In the genomic region with DNA sequence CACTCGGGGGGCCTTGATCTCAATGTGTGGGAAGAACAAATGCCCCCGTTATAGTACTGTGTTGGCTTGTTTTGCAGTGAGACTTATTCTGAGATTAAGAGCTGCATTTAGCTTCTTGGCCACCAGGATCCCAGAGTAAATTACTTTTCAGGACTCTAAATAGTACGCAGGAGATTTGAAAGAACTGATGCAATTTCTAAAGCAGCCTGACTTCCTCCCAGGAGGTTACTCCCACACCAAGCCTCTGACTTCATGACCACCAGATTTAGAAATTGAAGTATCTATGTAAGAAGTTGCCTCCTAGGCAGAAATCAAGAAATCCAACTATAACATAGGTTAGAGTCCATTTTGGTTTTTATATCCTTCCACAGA, we compare ENCODE assay signal across 1 cellular context.
TF ChIP-seq lines count a peak whose summit lies in the region.

No MANE protein-coding gene starts in this region.

TF ChIP-seq in GM12878, 131 proteins besides CTCF, POLR2A, EP300 and RAD21 (continued from another document and continues in another):
- TF ChIP-seq, protein P1, sequence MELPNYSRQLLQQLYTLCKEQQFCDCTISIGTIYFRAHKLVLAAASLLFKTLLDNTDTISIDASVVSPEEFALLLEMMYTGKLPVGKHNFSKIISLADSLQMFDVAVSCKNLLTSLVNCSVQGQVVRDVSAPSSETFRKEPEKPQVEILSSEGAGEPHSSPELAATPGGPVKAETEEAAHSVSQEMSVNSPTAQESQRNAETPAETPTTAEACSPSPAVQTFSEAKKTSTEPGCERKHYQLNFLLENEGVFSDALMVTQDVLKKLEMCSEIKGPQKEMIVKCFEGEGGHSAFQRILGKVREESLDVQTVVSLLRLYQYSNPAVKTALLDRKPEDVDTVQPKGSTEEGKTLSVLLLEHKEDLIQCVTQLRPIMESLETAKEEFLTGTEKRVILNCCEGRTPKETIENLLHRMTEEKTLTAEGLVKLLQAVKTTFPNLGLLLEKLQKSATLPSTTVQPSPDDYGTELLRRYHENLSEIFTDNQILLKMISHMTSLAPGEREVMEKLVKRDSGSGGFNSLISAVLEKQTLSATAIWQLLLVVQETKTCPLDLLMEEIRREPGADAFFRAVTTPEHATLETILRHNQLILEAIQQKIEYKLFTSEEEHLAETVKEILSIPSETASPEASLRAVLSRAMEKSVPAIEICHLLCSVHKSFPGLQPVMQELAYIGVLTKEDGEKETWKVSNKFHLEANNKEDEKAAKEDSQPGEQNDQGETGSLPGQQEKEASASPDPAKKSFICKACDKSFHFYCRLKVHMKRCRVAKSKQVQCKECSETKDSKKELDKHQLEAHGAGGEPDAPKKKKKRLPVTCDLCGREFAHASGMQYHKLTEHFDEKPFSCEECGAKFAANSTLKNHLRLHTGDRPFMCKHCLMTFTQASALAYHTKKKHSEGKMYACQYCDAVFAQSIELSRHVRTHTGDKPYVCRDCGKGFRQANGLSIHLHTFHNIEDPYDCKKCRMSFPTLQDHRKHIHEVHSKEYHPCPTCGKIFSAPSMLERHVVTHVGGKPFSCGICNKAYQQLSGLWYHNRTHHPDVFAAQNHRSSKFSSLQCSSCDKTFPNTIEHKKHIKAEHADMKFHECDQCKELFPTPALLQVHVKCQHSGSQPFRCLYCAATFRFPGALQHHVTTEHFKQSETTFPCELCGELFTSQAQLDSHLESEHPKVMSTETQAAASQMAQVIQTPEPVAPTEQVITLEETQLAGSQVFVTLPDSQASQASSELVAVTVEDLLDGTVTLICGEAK (IDR thresholded peaks at IDR 0.05; ENCODE audit: borderline replicate concordance): no peak
- TF ChIP-seq SMC3 (IDR thresholded peaks at IDR 0.05; ENCODE audit: borderline replicate concordance, low read length) (no peak), MAX (IDR thresholded peaks at IDR 0.05; ENCODE audit: low read depth, low read length) (no peak), JUND (IDR thresholded peaks at IDR 0.05; ENCODE audit: low read depth, low read length) (no peak), ZBTB11 (CRISPR knock-in tag; IDR thresholded peaks at IDR 0.05) (no peak), ZNF207 (IDR thresholded peaks at IDR 0.05; ENCODE audit: borderline replicate concordance) (no peak), MEF2A (IDR thresholded peaks at IDR 0.05; ENCODE audit: insufficient read depth, low read depth, low read length) (peak; percentile 38; the same call in 1 of the 2 replicates), E2F8 (IDR thresholded peaks at IDR 0.05; ENCODE audit: low read depth, partially characterized antibody) (no peak), REST (IDR thresholded peaks at IDR 0.05; ENCODE audit: low read depth, low read length) (no peak), USF1 (IDR thresholded peaks at IDR 0.05; ENCODE audit: borderline replicate concordance, extremely low read length, insufficient read depth, low read depth, low read length) (no peak), SMARCA5 (IDR thresholded peaks at IDR 0.05) (no peak), NR2C1 (IDR thresholded peaks at IDR 0.05) (no peak), ATF2 (IDR thresholded peaks at IDR 0.05; ENCODE audit: low read length) (no peak), ESRRA (IDR thresholded peaks at IDR 0.05; ENCODE audit: low read length) (no peak), SPI1 (IDR thresholded peaks at IDR 0.05; ENCODE audit: borderline replicate concordance, insufficient read depth, low read depth, low read length) (peak; percentile 31; the same call in 1 of the 2 replicates), EED (IDR thresholded peaks at IDR 0.05; ENCODE audit: low read depth) (0 out of 2 replicates have a peak, but pooled peaks have one; percentile 9), CREB1 (IDR thresholded peaks at IDR 0.05; ENCODE audit: low read depth) (peak; percentile 70; the same call in 1 of the 2 replicates), SREBF1 (IDR thresholded peaks at IDR 0.05; ENCODE audit: low read length) (no peak), NR2C2 (IDR thresholded peaks at IDR 0.05; ENCODE audit: borderline replicate concordance, control insufficient read depth, insufficient read length, low read depth) (no peak), HCFC1 (IDR thresholded peaks at IDR 0.05; ENCODE audit: low read length) (no peak), MYB (IDR thresholded peaks at IDR 0.05; ENCODE audit: borderline replicate concordance, low read depth, low read length) (no peak), NFXL1 (IDR thresholded peaks at IDR 0.05; ENCODE audit: borderline replicate concordance) (no peak), BACH1 (IDR thresholded peaks at IDR 0.05; ENCODE audit: borderline replicate concordance) (no peak), BMI1 (IDR thresholded peaks at IDR 0.05; ENCODE audit: borderline replicate concordance) (no peak), PML (IDR thresholded peaks at IDR 0.05; ENCODE audit: low read length) (no peak), SREBF2 (IDR thresholded peaks at IDR 0.05; ENCODE audit: low read length) (no peak), CUX1 (IDR thresholded peaks at IDR 0.05; ENCODE audit: insufficient replicate concordance, low read depth, low read length) (no peak), GABPA (IDR thresholded peaks at IDR 0.05; ENCODE audit: low read depth) (peak; percentile 45; the same call in 1 of the 2 replicates)
- TF ChIP-seq, protein P2, sequence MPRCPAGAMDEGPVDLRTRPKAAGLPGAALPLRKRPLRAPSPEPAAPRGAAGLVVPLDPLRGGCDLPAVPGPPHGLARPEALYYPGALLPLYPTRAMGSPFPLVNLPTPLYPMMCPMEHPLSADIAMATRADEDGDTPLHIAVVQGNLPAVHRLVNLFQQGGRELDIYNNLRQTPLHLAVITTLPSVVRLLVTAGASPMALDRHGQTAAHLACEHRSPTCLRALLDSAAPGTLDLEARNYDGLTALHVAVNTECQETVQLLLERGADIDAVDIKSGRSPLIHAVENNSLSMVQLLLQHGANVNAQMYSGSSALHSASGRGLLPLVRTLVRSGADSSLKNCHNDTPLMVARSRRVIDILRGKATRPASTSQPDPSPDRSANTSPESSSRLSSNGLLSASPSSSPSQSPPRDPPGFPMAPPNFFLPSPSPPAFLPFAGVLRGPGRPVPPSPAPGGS (IDR thresholded peaks at IDR 0.05; ENCODE audit: borderline replicate concordance, insufficient read depth, low read depth, low read length, poor library complexity, severe bottlenecking): no peak
